ENCODE assay signal across 8 cellular contexts in the genomic region with DNA sequence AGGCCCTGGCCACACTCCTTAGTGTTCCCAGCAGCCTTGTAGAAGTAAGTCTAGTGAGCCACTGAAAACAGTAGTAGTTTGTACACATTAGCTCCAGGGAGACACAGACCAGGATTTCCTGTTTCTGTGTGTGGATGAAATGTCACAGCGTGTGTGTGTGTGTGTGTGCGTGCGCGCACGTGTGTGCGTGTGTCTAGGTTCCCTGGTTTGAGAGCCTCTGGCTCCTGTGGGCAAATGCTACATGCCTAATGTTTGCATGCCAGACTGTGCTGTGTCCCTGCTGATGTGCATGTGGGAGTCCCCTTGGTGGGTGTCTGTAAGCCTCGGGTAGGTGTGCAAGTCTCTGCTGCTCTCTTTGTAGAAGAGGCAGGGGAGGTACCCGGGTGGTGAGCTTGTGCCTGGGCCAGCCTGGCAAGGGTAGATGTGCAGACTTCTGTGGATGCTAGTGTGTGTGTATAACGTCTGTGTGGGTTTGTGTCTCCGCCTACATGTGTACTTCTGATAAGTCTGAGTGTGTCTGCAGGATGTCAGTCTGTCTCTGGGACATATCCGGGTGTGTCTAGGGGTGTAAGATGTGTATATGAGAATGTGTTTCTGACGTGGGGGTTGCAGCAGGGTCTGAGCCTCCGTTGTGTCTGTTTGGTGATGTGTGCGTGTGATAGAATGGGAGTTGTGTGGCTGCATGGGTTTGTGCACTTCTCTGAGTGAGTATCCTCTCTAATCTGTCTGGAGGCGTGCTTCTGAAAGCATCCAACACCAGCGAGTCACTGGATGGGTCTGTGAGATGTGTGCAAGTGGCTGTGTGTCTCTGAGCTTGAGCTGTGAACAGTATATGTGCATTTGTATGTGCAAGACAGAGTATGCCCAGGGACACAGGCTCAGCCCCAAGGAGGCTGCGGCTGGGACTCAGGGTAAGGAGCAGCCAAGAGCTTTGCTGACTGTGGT. TPM values are rescaled to one million over a fixed set of nuclear protein-coding genes. Genes with fewer than 3 reads are reported as not detected.
DNase-seq lines count a peak whose midpoint lies in the region; ATAC-seq and TF ChIP-seq lines count a peak whose summit lies in the region.

No MANE protein-coding gene starts in this region.

- H3K27ac ChIP-seq in RWPE1 = peak overlapping the region; percentile 99
- H3K27ac ChIP-seq in naive thymus-derived CD4-positive, alpha-beta T cell (ENCODE audit: low read depth, low read length) = no peak overlapping the region

- peak overlapping the region; percentile 79 for H3K27ac Mint-ChIP-seq in chondrocyte (ENCODE audit: unreplicated experiment)
- peak overlapping the region; percentile 3 to 72 (median 43) for H3K27ac Mint-ChIP-seq in naive thymus-derived CD4-positive, alpha-beta T cell

- peaks cover 0 to 21% of the 10 kb centered on the region in 2 donors for H3K4me1 ChIP-seq in naive thymus-derived CD4-positive, alpha-beta T cell (ENCODE audit: control insufficient read depth in 2 of 2, insufficient read depth in 2 of 2, low read length in 2 of 2)

- TF ChIP-seq CTCF in RWPE1 (conservative IDR thresholded peaks at IDR 0.05; ENCODE audit: low read depth) (no peak), chondrocyte (IDR thresholded peaks at IDR 0.05) (no peak)

- H3K27me3 ChIP-seq in naive thymus-derived CD4-positive, alpha-beta T cell (ENCODE audit: control insufficient read depth in 2 of 2, insufficient read depth in 2 of 2, low read length in 2 of 2) = no peaks in the 10 kb centered on the region

- intact Hi-C loops in naive thymus-derived CD4-positive, alpha-beta T cell (cut with micrococcal nuclease) = no loop called here

- no peaks in the 10 kb centered on the region for H3K9me3 ChIP-seq in naive thymus-derived CD4-positive, alpha-beta T cell (ENCODE audit: control insufficient read depth in 2 of 3, low read length in 3 of 3)

- H3K4me1 Mint-ChIP-seq in chondrocyte (ENCODE audit: low read depth) = peaks cover 84% of the 10 kb centered on the region
- H3K4me1 Mint-ChIP-seq in naive thymus-derived CD4-positive, alpha-beta T cell = peaks cover 21 to 32% (median 26%) of the 10 kb centered on the region in 7 donors

- peak; percentile 78 for ATAC-seq in naive thymus-derived CD4-positive, alpha-beta T cell

- H3K4me3 ChIP-seq in naive thymus-derived CD4-positive, alpha-beta T cell (ENCODE audit: low read length) = no peak overlapping the region

- no peaks in the 10 kb centered on the region for H3K27me3 Mint-ChIP-seq in chondrocyte (ENCODE audit: low read depth)
- H3K27me3 Mint-ChIP-seq in naive thymus-derived CD4-positive, alpha-beta T cell = peaks cover 0 to 15% (median 0%) of the 10 kb centered on the region in 5 donors

- no peaks in the 10 kb centered on the region for H3K36me3 Mint-ChIP-seq in chondrocyte (ENCODE audit: low read depth)
- H3K36me3 Mint-ChIP-seq in naive thymus-derived CD4-positive, alpha-beta T cell = peaks cover 0 to 1% (median 0%) of the 10 kb centered on the region in 5 donors

- CTCF ChIA-PET in RWPE1 (lab: Yijun Ruan, JAX) = interaction anchor here (0.5 to 2.8 kb wide), 4 partner anchors 7 to 1634 kb away, joined by 3 to 15 read pairs (median 4); a partner anchor contains a TSS
- CTCF ChIA-PET in naive thymus-derived CD4-positive, alpha-beta T cell (lab: Charles Lee) = interaction anchor here (0.6 to 1.5 kb wide), 4 partner anchors 21 to 854 kb away, joined by 3 to 5 read pairs (median 3); no protein-coding TSS in a partner anchor

- peak; percentile 69 for DNase-seq in COLO829 (ENCODE audit: low spot score)
- DNase-seq in RWPE1 (ENCODE audit: low spot score) = no peak
- no peak for DNase-seq in chondrocyte (ENCODE audit: low spot score)
- peak in 7 of 9 donors; percentile 62 to 74 (median 68) for DNase-seq in naive thymus-derived CD4-positive, alpha-beta T cell
- no peak for DNase-seq in NCI-H82 (lab: John Stamatoyannopoulos, UW)
- no peak for DNase-seq in NCI-H2171 (lab: John Stamatoyannopoulos, UW)
- DNase-seq in NCI-H2171 treated with DMSO at 0.1 percent for 48 hours (lab: John Stamatoyannopoulos, UW) = no peak
- no peak for DNase-seq in pons (ENCODE audit: low spot score)

- H3K4me3 Mint-ChIP-seq in chondrocyte (ENCODE audit: unreplicated experiment) = no peak overlapping the region
- peak overlapping the region; percentile 0 to 58 (median 38) for H3K4me3 Mint-ChIP-seq in naive thymus-derived CD4-positive, alpha-beta T cell

- H3K36me3 ChIP-seq in naive thymus-derived CD4-positive, alpha-beta T cell (ENCODE audit: control insufficient read depth in 2 of 3, insufficient read depth in 3 of 3, low read length in 3 of 3) = no peaks in the 10 kb centered on the region

- POLR2A ChIA-PET in RWPE1 (lab: Yijun Ruan, JAX; ENCODE audit: low non-redundant PET) = interaction anchor here (1.2 kb wide), 1 partner anchor 48 kb away, joined by 4 read pairs; no protein-coding TSS in a partner anchor
- POLR2A ChIA-PET in naive thymus-derived CD4-positive, alpha-beta T cell (lab: Charles Lee) = interaction anchor here (0.7 to 1.0 kb wide), 4 partner anchors 21 to 136 kb away, joined by 3 read pairs; partner anchors contain the start of gene DSN1

- H3K9me3 Mint-ChIP-seq in chondrocyte (ENCODE audit: low read depth) = no peaks in the 10 kb centered on the region
- H3K9me3 Mint-ChIP-seq in naive thymus-derived CD4-positive, alpha-beta T cell = no peaks in the 10 kb centered on the region

RNA-seq across cellular contexts. Expression of gene TLDC2, which starts 19.0 kb away (rescaled TPM):
- total RNA-seq in chondrocyte = not detected in 3 replicates
- under 1 TPM in 2 of 5 experiments, not detected in 3; 0.42 to 0.49 TPM for total RNA-seq in naive thymus-derived CD4-positive, alpha-beta T cell
- under 1 TPM; 0.37 to 0.38 TPM for polyA plus RNA-seq in naive thymus-derived CD4-positive, alpha-beta T cell

Comparison
In these comparisons a context has a peak if more than half of its experiments do, and no peak if none do; other contexts are left out.
1. DNase-seq: peak in COLO829 (single experiment) and naive thymus-derived CD4-positive, alpha-beta T cell (7 of 9); none in RWPE1 (single experiment), chondrocyte (single experiment), NCI-H82 (single experiment), NCI-H2171 (single experiment), NCI-H2171 treated with DMSO at 0.1 percent for 48 hours (single experiment) and pons (single experiment).